ENCODE assay signal across 8 cellular contexts in the genomic region with DNA sequence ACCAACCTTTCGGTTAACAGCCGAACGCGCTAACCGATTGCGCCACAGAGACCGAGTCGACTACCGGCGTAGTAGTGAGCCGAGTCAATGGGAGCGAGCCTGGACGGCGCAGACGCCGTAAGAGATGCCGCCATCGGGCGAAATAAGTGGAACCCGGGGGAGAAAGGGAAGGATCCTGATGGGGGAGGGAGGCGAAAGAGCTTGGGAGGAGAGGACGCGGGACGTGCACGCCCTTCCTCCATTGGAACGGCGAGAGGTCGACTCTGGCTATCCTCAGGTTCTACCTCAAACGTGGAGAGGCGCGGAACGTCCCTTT. TPM values are rescaled to one million over a fixed set of nuclear protein-coding genes. Genes with fewer than 3 reads are reported as not detected.
DNase-seq lines count a peak whose midpoint lies in the region; ATAC-seq and TF ChIP-seq lines count a peak whose summit lies in the region.

No MANE protein-coding gene starts in this region.

- peak; percentile 21 for ATAC-seq in HG03196 (IDR thresholded peaks at IDR 0.05; ENCODE audit: unreplicated experiment)
- ATAC-seq in left colon, result peak; percentile 37

- peaks cover 31% of the 10 kb centered on the region for H3K36me3 Mint-ChIP-seq in activated CD4-positive, alpha-beta T cell treated with anti-CD3 and anti-CD28 coated beads, Interleukin-2, amount 10 ng/mL, durations not matched to agents 24 days and 14 days (ENCODE audit: low read depth)

- peaks cover 40% of the 10 kb centered on the region for H3K4me1 Mint-ChIP-seq in activated CD4-positive, alpha-beta T cell treated with anti-CD3 and anti-CD28 coated beads, Interleukin-2, amount 10 ng/mL, durations not matched to agents 24 days and 14 days

- H3K4me1 ChIP-seq in colonic mucosa, result peaks cover 15% of the 10 kb centered on the region

- peaks cover 29% of the 10 kb centered on the region for H3K27me3 Mint-ChIP-seq in activated CD4-positive, alpha-beta T cell treated with anti-CD3 and anti-CD28 coated beads, Interleukin-2, amount 10 ng/mL, durations not matched to agents 24 days and 14 days

- H3K36me3 ChIP-seq in colonic mucosa, result peaks cover 10% of the 10 kb centered on the region

- peak overlapping the region; percentile 98 for H3K27ac Mint-ChIP-seq in activated CD4-positive, alpha-beta T cell treated with anti-CD3 and anti-CD28 coated beads, Interleukin-2, amount 10 ng/mL, durations not matched to agents 24 days and 14 days

- peak; percentile 28 for DNase-seq in GM04503 (ENCODE audit: low read depth)
- peak; percentile 75 for DNase-seq in NCI-H510A (lab: John Stamatoyannopoulos, UW)
- DNase-seq in activated CD4-positive, alpha-beta T cell treated with anti-CD3 and anti-CD28 coated beads, Interleukin-2, amount 10 ng/mL, durations not matched to agents 24 days and 14 days, result peak; percentile 97
- DNase-seq in colonic mucosa, result peak; percentile 87
- peak; percentile 80 to 87 for DNase-seq in left colon
- peak; percentile 81 for DNase-seq in stimulated activated CD4-positive, alpha-beta T cell treated with anti-CD3 and anti-CD28 coated beads, Interleukin-1b, Interleukin-23, amount 100 ng/mL, for 4 hours (ENCODE audit: low read depth in 2 of 2)
- no peak for DNase-seq in HuH-7 (ENCODE audit: low spot score)

- intact Hi-C loops in activated CD4-positive, alpha-beta T cell treated with anti-CD3 and anti-CD28 coated beads, Interleukin-2, amount 10 ng/mL, durations not matched to agents 24 days and 14 days (cut with micrococcal nuclease), result loop anchor here (1.0 to 5.0 kb wide), 8 partner anchors 21 to 403 kb away; a partner anchor contains a TSS
- intact Hi-C loops in colonic mucosa (cut with DNase I), result no loop called here
- intact Hi-C loops in left colon (cut with DNase I, micrococcal nuclease), result no loop called here

- no peaks in the 10 kb centered on the region for H3K27me3 ChIP-seq in colonic mucosa

- peak overlapping the region; percentile 86 for H3K27ac ChIP-seq in colonic mucosa

- no peak for TF ChIP-seq CTCF in colonic mucosa (IDR thresholded peaks at IDR 0.05)

- H3K9me3 ChIP-seq in colonic mucosa, result no peaks in the 10 kb centered on the region

- H3K4me3 ChIP-seq in colonic mucosa, result peak overlapping the region; percentile 80

- no peaks in the 10 kb centered on the region for H3K9me3 Mint-ChIP-seq in activated CD4-positive, alpha-beta T cell treated with anti-CD3 and anti-CD28 coated beads, Interleukin-2, amount 10 ng/mL, durations not matched to agents 24 days and 14 days

- peak overlapping the region; percentile 99 for H3K4me3 Mint-ChIP-seq in activated CD4-positive, alpha-beta T cell treated with anti-CD3 and anti-CD28 coated beads, Interleukin-2, amount 10 ng/mL, durations not matched to agents 24 days and 14 days

- H3K9ac ChIP-seq in colonic mucosa (ENCODE audit: low read depth in 2 of 2, low read length in 2 of 2), result peak overlapping the region; percentile 76 to 93

RNA-seq across cellular contexts. Expression of a gene that starts 0.8 kb away (rescaled TPM):
- 356 and 358 TPM in 2 replicates for total RNA-seq in activated CD4-positive, alpha-beta T cell treated with anti-CD3 and anti-CD28 coated beads, Interleukin-2, amount 10 ng/mL, durations not matched to agents 24 days and 14 days
- total RNA-seq in colonic mucosa (100 to 1,000 TPM; 160 to 253 TPM), left colon (100 to 1,000 TPM; 131 to 154 TPM)

RNA-seq across cellular contexts. Expression of a gene that starts 3.6 kb away (rescaled TPM):
- 4.7 and 5.5 TPM in 2 replicates for total RNA-seq in activated CD4-positive, alpha-beta T cell treated with anti-CD3 and anti-CD28 coated beads, Interleukin-2, amount 10 ng/mL, durations not matched to agents 24 days and 14 days
- total RNA-seq in colonic mucosa (10 to 100 TPM; 27.2 to 45.5 TPM), left colon (10 to 100 TPM; 41.1 to 53.7 TPM)

RNA-seq across cellular contexts. Expression of a gene that starts 21.6 kb away (rescaled TPM):
- 44.0 and 46.7 TPM in 2 replicates for total RNA-seq in activated CD4-positive, alpha-beta T cell treated with anti-CD3 and anti-CD28 coated beads, Interleukin-2, amount 10 ng/mL, durations not matched to agents 24 days and 14 days
- total RNA-seq in colonic mucosa, result 100 to 1,000 TPM in 1 of 2 donors, 10 to 100 TPM in 1; 82.2 to 152 TPM
- 10 to 100 TPM; 91.6 to 99.8 TPM for total RNA-seq in left colon

RNA-seq across cellular contexts. Expression of a gene that starts 46.7 kb away (rescaled TPM):
- 243 and 248 TPM in 2 replicates for total RNA-seq in activated CD4-positive, alpha-beta T cell treated with anti-CD3 and anti-CD28 coated beads, Interleukin-2, amount 10 ng/mL, durations not matched to agents 24 days and 14 days
- total RNA-seq in colonic mucosa, result 100 to 1,000 TPM in 1 of 2 donors, 10 to 100 TPM in 1; 74.1 to 109 TPM
- 10 to 100 TPM; 82.5 to 87.9 TPM for total RNA-seq in left colon

RNA-seq across cellular contexts. Expression of a gene that starts 47.6 kb away (rescaled TPM):
- total RNA-seq in activated CD4-positive, alpha-beta T cell treated with anti-CD3 and anti-CD28 coated beads, Interleukin-2, amount 10 ng/mL, durations not matched to agents 24 days and 14 days, result 42.8 and 44.3 TPM in 2 replicates
- total RNA-seq in colonic mucosa (10 to 100 TPM; 16.8 to 19.6 TPM), left colon (10 to 100 TPM; 14.1 to 18.5 TPM)
